In the genomic region with DNA sequence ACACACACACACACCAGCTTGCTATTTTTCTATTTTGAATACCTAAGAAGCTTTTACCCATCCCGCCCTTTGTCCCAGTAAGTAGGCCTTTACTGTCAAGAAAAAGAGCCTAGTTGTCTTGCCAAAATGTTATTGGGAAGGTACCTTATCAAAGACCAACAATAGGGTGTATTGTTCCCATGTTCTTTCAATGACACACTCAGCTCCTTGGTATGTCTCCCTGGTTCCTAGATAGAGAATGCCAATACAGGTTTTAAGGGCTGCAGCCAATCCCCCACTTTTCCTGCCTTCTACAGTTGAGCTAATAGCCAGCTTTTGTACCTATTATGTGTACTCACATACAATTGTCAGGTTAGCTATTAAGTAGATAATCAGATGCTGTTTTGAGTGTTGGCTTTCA, we compare ENCODE assay signal across 24 cellular contexts.
"Had no signal": no experiment of that assay in that cellular context is flagged by ENCODE, and none has a peak within 500 bp of the region (broad histone marks: within the 10 kb centered on the region; RNA-seq: fewer than 3 reads in every experiment).

No MANE protein-coding gene starts in this region.

- H3K36me3 ChIP-seq: breast epithelium, left ventricle myocardium inferior, neutrophil, pancreas, right lobe of liver, suprapubic skin, transverse colon had no signal

- H3K4me1 ChIP-seq: breast epithelium, pancreas, right lobe of liver, suprapubic skin had no signal

- H3K4me3 ChIP-seq: breast epithelium, left ventricle myocardium inferior, pancreas, right lobe of liver, suprapubic skin, transverse colon had no signal

- H3K27me3 ChIP-seq: breast epithelium, neutrophil, pancreas, right lobe of liver, suprapubic skin, transverse colon had no signal

- H3K9me3 ChIP-seq: breast epithelium, left ventricle myocardium inferior, neutrophil, pancreas, right lobe of liver, suprapubic skin, transverse colon had no signal

- ATAC-seq: activated naive CD8-positive, alpha-beta T cell treated with anti-CD3 and anti-CD28 coated beads, Interleukin-2, amount 50 U/mL, for 24 hours; pancreas; right lobe of liver; stimulated activated naive CD8-positive, alpha-beta T cell treated with anti-CD3 and anti-CD28 coated beads, Interleukin-15, amount 100 ng/mL, for 72 hours had no signal

- H3K27ac ChIP-seq: breast epithelium, left ventricle myocardium inferior, neutrophil, pancreas, right lobe of liver, suprapubic skin, transverse colon had no signal

- FAIRE-seq: pancreas, small intestine had no signal

- DNase-seq: activated CD4-positive, alpha-beta T cell treated with anti-CD3 and anti-CD28 coated beads, Interleukin-2, amount 10 ng/mL, durations not matched to agents 24 days and 14 days; activated CD8-positive, alpha-beta memory T cell treated with anti-CD3 and anti-CD28 coated beads for 24 hours; activated CD8-positive, alpha-beta memory T cell treated with anti-CD3 and anti-CD28 coated beads, Interleukin-2, amount 50 U/mL, for 48 hours; activated effector memory CD4-positive, alpha-beta T cell treated with Interleukin-2 at 50 U/mL for 16 hours; activated naive CD4-positive, alpha-beta T cell treated with anti-CD3 and anti-CD28 coated beads, Interleukin-2, amount 10 ng/mL, durations not matched to agents 7 days and 5 days; activated naive CD8-positive, alpha-beta T cell treated with anti-CD3 and anti-CD28 coated beads, Interleukin-2, amount 50 U/mL, for 24 hours; activated T-cell treated with anti-CD3 and anti-CD28 coated beads, Interleukin-2, amount 50 U/mL, for 48 hours; anterior cingulate cortex; effector memory CD4-positive, alpha-beta T cell; foreskin melanocyte; head of caudate nucleus; left ventricle myocardium inferior; naive B cell; pancreas; right lobe of liver; small intestine; stimulated activated CD4-positive, alpha-beta T cell treated with anti-CD3 and anti-CD28 coated beads, Interleukin-4, amount 100 ng/mL, for 1 hour; stimulated activated naive CD8-positive, alpha-beta T cell treated with anti-CD3 and anti-CD28 coated beads, Interleukin-15, amount 100 ng/mL, for 72 hours; T-helper 1 cell; T1000; transverse colon had no signal
